1 cellular context compared by ENCODE assay signal in genomic region chr1:3034728-3035610, GRCh38.
TF ChIP-seq lines count a peak whose summit lies in the region.

No MANE protein-coding gene starts in this region.

TF ChIP-seq in SK-N-SH, 30 proteins besides CTCF, POLR2A, EP300 and RAD21:
- no peak for TF ChIP-seq YY1 (IDR thresholded peaks at IDR 0.05; ENCODE audit: low read depth)
- TF ChIP-seq FOSL2 (IDR thresholded peaks at IDR 0.05; ENCODE audit: borderline replicate concordance, low read depth), result no peak
- no peak for TF ChIP-seq GATA2 (CRISPR knock-in tag; IDR thresholded peaks at IDR 0.05)
- TF ChIP-seq IRF3 (IDR thresholded peaks at IDR 0.05; ENCODE audit: low read depth, low read length), result no peak
- TF ChIP-seq TCF12 (IDR thresholded peaks at IDR 0.05), result no peak
- TF ChIP-seq NFIC (IDR thresholded peaks at IDR 0.05; ENCODE audit: borderline replicate concordance), result no peak
- TF ChIP-seq, protein P1, sequence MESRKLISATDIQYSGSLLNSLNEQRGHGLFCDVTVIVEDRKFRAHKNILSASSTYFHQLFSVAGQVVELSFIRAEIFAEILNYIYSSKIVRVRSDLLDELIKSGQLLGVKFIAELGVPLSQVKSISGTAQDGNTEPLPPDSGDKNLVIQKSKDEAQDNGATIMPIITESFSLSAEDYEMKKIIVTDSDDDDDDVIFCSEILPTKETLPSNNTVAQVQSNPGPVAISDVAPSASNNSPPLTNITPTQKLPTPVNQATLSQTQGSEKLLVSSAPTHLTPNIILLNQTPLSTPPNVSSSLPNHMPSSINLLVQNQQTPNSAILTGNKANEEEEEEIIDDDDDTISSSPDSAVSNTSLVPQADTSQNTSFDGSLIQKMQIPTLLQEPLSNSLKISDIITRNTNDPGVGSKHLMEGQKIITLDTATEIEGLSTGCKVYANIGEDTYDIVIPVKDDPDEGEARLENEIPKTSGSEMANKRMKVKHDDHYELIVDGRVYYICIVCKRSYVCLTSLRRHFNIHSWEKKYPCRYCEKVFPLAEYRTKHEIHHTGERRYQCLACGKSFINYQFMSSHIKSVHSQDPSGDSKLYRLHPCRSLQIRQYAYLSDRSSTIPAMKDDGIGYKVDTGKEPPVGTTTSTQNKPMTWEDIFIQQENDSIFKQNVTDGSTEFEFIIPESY (IDR thresholded peaks at IDR 0.05; ENCODE audit: borderline replicate concordance, low read depth), result no peak
- no peak for TF ChIP-seq JUND (IDR thresholded peaks at IDR 0.05)
- no peak for TF ChIP-seq PBX3 (IDR thresholded peaks at IDR 0.05)
- TF ChIP-seq ELF1 (IDR thresholded peaks at IDR 0.05), result no peak
- no peak for TF ChIP-seq SMC3 (IDR thresholded peaks at IDR 0.05; ENCODE audit: low read depth, low read length)
- no peak for TF ChIP-seq CHD2 (IDR thresholded peaks at IDR 0.05; ENCODE audit: low read length, partially characterized antibody)
- no peak for TF ChIP-seq NRF1 (IDR thresholded peaks at IDR 0.05; ENCODE audit: low read depth, low read length)
- TF ChIP-seq SIN3A (IDR thresholded peaks at IDR 0.05; ENCODE audit: borderline replicate concordance, low read depth, low read length), result no peak
- TF ChIP-seq RXRA (IDR thresholded peaks at IDR 0.05; ENCODE audit: borderline replicate concordance, low read depth), result no peak
- TF ChIP-seq MAX (IDR thresholded peaks at IDR 0.05; ENCODE audit: low read depth), result no peak
